ENCODE assay signal across 25 cellular contexts in genomic region chr3:43210049-43211027, GRCh38.
"Had no signal": no experiment of that assay in that cellular context is flagged by ENCODE, and none has a peak within 500 bp of the region (broad histone marks: within the 10 kb centered on the region; RNA-seq: fewer than 3 reads in every experiment).

No MANE protein-coding gene starts in this region.

- H3K36me3 Mint-ChIP-seq: memory B cell; natural killer cell treated with Interleukin-12 subunit alpha and Interleukin-12 subunit beta and Interleukin-15 and Interleukin-18, amount 100 ng/mL, for 72 hours had no signal

- H3K4me1 ChIP-seq: left lung, sigmoid colon, upper lobe of right lung had no signal

- ATAC-seq: activated CD4-positive, alpha-beta T cell treated with anti-CD3 and anti-CD28 coated beads for 36 hours; activated naive CD8-positive, alpha-beta T cell treated with anti-CD3 and anti-CD28 coated beads, Interleukin-2, amount 50 U/mL, for 24 hours; activated T-cell treated with anti-CD3 and anti-CD28 coated beads, Interleukin-2, amount 50 U/mL, for 72 hours; gastroesophageal sphincter; left lung; natural killer cell treated with Interleukin-12 subunit alpha and Interleukin-12 subunit beta and Interleukin-15 and Interleukin-18, amount 100 ng/mL, for 72 hours; T-helper 17 cell; upper lobe of right lung had no signal

- H3K4me3 ChIP-seq: gastroesophageal sphincter, left lung, ovary, sigmoid colon, SK-N-MC, spleen, upper lobe of right lung had no signal

- DNase-seq: activated B cell treated with CpG ODN at 0.5 μM for 24 hours; activated CD4-positive, alpha-beta T cell treated with anti-CD3 and anti-CD28 coated beads for 36 hours; activated CD4-positive, alpha-beta T cell treated with anti-CD3 and anti-CD28 coated beads, Interleukin-2, amount 50 U/mL, for 4 hours; activated effector memory CD4-positive, alpha-beta T cell treated with anti-CD3 and anti-CD28 coated beads, Interleukin-2, amount 50 U/mL, for 16 hours; activated naive CD4-positive, alpha-beta T cell treated with anti-CD3 and anti-CD28 coated beads, Interleukin-2, amount 50 U/mL, for 16 hours; activated naive CD8-positive, alpha-beta T cell treated with anti-CD3 and anti-CD28 coated beads, Interleukin-2, amount 50 U/mL, for 24 hours; activated T-cell treated with anti-CD3 and anti-CD28 coated beads, Interleukin-2, amount 50 U/mL, for 72 hours; aorta; brain microvascular endothelial cell; cerebellar nuclear complex; left lung; ovary; sigmoid colon; spleen; stimulated activated CD4-positive, alpha-beta T cell treated with anti-CD3 and anti-CD28 coated beads, Interleukin-4, amount 100 ng/mL, for 1 hour; stimulated activated naive CD4-positive, alpha-beta T cell treated with Interleukin-2 at 50 U/mL for 16 hours; SW 1271; T-helper 17 cell; upper lobe of right lung had no signal

- H3K9me3 Mint-ChIP-seq: activated B cell treated with CpG ODN at 0.5 μM for 24 hours; activated naive CD8-positive, alpha-beta T cell treated with anti-CD3 and anti-CD28 coated beads, Interleukin-2, amount 50 U/mL, for 24 hours; activated T-cell treated with anti-CD3 and anti-CD28 coated beads, Interleukin-2, amount 50 U/mL, for 72 hours; memory B cell; natural killer cell treated with Interleukin-12 subunit alpha and Interleukin-12 subunit beta and Interleukin-15 and Interleukin-18, amount 100 ng/mL, for 72 hours had no signal

- H3K4me3 Mint-ChIP-seq: activated B cell treated with CpG ODN at 0.5 μM for 24 hours; activated CD4-positive, alpha-beta T cell treated with anti-CD3 and anti-CD28 coated beads for 36 hours; activated naive CD8-positive, alpha-beta T cell treated with anti-CD3 and anti-CD28 coated beads, Interleukin-2, amount 50 U/mL, for 24 hours; activated T-cell treated with anti-CD3 and anti-CD28 coated beads, Interleukin-2, amount 50 U/mL, for 72 hours; memory B cell; natural killer cell treated with Interleukin-12 subunit alpha and Interleukin-12 subunit beta and Interleukin-15 and Interleukin-18, amount 100 ng/mL, for 72 hours; T-helper 17 cell had no signal

- H3K27me3 ChIP-seq: brain microvascular endothelial cell, gastroesophageal sphincter, left lung, ovary, sigmoid colon, spleen, upper lobe of right lung had no signal

- H3K36me3 ChIP-seq: brain microvascular endothelial cell, gastroesophageal sphincter, left lung, ovary, sigmoid colon, spleen, upper lobe of right lung had no signal

- H3K9me3 ChIP-seq: gastroesophageal sphincter, left lung, ovary, sigmoid colon, spleen, upper lobe of right lung had no signal

- FAIRE-seq: keratinocyte had no signal

- H3K27ac ChIP-seq: brain microvascular endothelial cell, epithelial cell of prostate, gastroesophageal sphincter, left lung, ovary, sigmoid colon, SK-N-MC, upper lobe of right lung had no signal

- H3K4me1 Mint-ChIP-seq: activated B cell treated with CpG ODN at 0.5 μM for 24 hours, memory B cell had no signal

- H3K27me3 Mint-ChIP-seq: activated CD4-positive, alpha-beta T cell treated with anti-CD3 and anti-CD28 coated beads for 36 hours; activated naive CD8-positive, alpha-beta T cell treated with anti-CD3 and anti-CD28 coated beads, Interleukin-2, amount 50 U/mL, for 24 hours; T-helper 17 cell had no signal
